ENCODE assay signal across 28 cellular contexts in genomic region chr4:37966044-37966443, GRCh38. TPM values are rescaled to one million over a fixed set of nuclear protein-coding genes. Genes with fewer than 3 reads are reported as not detected.
"Had no signal": no experiment of that assay in that cellular context is flagged by ENCODE, and none has a peak within 500 bp of the region (broad histone marks: within the 10 kb centered on the region; RNA-seq: fewer than 3 reads in every experiment).

No MANE protein-coding gene starts in this region.

- H3K79me2 ChIP-seq: hepatocyte, parathyroid adenoma had no signal

- H3K9me3 ChIP-seq: heart right ventricle, lower lobe of right lung, neutrophil, right atrium auricular region, spleen, suprapubic skin, thoracic aorta, transverse colon, upper lobe of right lung had no signal

- H3K4me1 ChIP-seq: neural progenitor cell, parathyroid adenoma had no signal

- H3K9ac ChIP-seq: neural progenitor cell, parathyroid adenoma had no signal

- H3K4me2 ChIP-seq: hepatocyte, neural progenitor cell had no signal

- H3K27me3 ChIP-seq: heart right ventricle, hepatocyte, neural progenitor cell, neutrophil, right atrium auricular region, spleen, suprapubic skin, transverse colon, upper lobe of right lung had no signal

- H2AFZ ChIP-seq: hepatocyte, neural progenitor cell, parathyroid adenoma had no signal

- H3K4me1 Mint-ChIP-seq: neural progenitor cell had no signal

- H3K36me3 Mint-ChIP-seq: natural killer cell; neural progenitor cell; stimulated activated effector memory CD8-positive, alpha-beta T cell treated with anti-CD3 and anti-CD28 coated beads, Interleukin-12 subunit alpha, Interleukin-12 subunit beta, amount 100 ng/mL, for 72 hours had no signal

- H3K27ac Mint-ChIP-seq: natural killer cell; nephron progenitor cell; neural progenitor cell; progenitor cell of endocrine pancreas; stimulated activated effector memory CD8-positive, alpha-beta T cell treated with anti-CD3 and anti-CD28 coated beads, Interleukin-12 subunit alpha, Interleukin-12 subunit beta, amount 100 ng/mL, for 72 hours; stimulated activated naive CD8-positive, alpha-beta T cell treated with anti-CD3 and anti-CD28 coated beads, Interleukin-15, Interleukin-2, amounts not matched to agents 100 ng/mL and 50 ng/mL, for 24 hours had no signal

- H3K4me3 ChIP-seq: heart right ventricle, hepatocyte, lower lobe of right lung, neural progenitor cell, right atrium auricular region, spleen, suprapubic skin, thoracic aorta, transverse colon, upper lobe of right lung had no signal

- H3K9me3 Mint-ChIP-seq: natural killer cell; stimulated activated effector memory CD8-positive, alpha-beta T cell treated with anti-CD3 and anti-CD28 coated beads, Interleukin-12 subunit alpha, Interleukin-12 subunit beta, amount 100 ng/mL, for 72 hours; stimulated activated naive CD8-positive, alpha-beta T cell treated with anti-CD3 and anti-CD28 coated beads, Interleukin-15, Interleukin-2, amounts not matched to agents 100 ng/mL and 50 ng/mL, for 24 hours had no signal

- H3K27ac ChIP-seq: heart right ventricle, hepatocyte, lower lobe of right lung, neural progenitor cell, neutrophil, parathyroid adenoma, right atrium auricular region, spleen, suprapubic skin, upper lobe of right lung had no signal

- ATAC-seq: heart right ventricle; lower lobe of right lung; natural killer cell; sciatic nerve; stimulated activated effector memory CD8-positive, alpha-beta T cell treated with anti-CD3 and anti-CD28 coated beads, Interleukin-12 subunit alpha, Interleukin-12 subunit beta, amount 100 ng/mL, for 72 hours; upper lobe of right lung had no signal

- DNase-seq: heart right ventricle; islet precursor cell; lower lobe of right lung; mammary epithelial cell; mesenchymal stem cell; natural killer cell; nephron progenitor cell; occipital lobe; spleen; stimulated activated CD4-positive, alpha-beta T cell treated with anti-CD3 and anti-CD28 coated beads, Interleukin-4, amount 100 ng/mL, for 24 hours; stimulated activated naive CD4-positive, alpha-beta T cell; transverse colon; upper lobe of right lung had no signal

- H3K27me3 Mint-ChIP-seq: progenitor cell of endocrine pancreas; stimulated activated naive CD8-positive, alpha-beta T cell treated with anti-CD3 and anti-CD28 coated beads, Interleukin-15, Interleukin-2, amounts not matched to agents 100 ng/mL and 50 ng/mL, for 24 hours had no signal

- H3K36me3 ChIP-seq: heart right ventricle, lower lobe of right lung, neural progenitor cell, neutrophil, right atrium auricular region, spleen, suprapubic skin, thoracic aorta, transverse colon, upper lobe of right lung had no signal

- H3K4me3 Mint-ChIP-seq: natural killer cell; nephron progenitor cell; neural progenitor cell; stimulated activated effector memory CD8-positive, alpha-beta T cell treated with anti-CD3 and anti-CD28 coated beads, Interleukin-12 subunit alpha, Interleukin-12 subunit beta, amount 100 ng/mL, for 72 hours; stimulated activated naive CD8-positive, alpha-beta T cell treated with anti-CD3 and anti-CD28 coated beads, Interleukin-15, Interleukin-2, amounts not matched to agents 100 ng/mL and 50 ng/mL, for 24 hours had no signal

RNA-seq across cellular contexts. Expression of gene PTTG2, which starts 5.8 kb away (rescaled TPM):
- total RNA-seq: hepatocyte, kidney epithelial cell, mammary epithelial cell, occipital lobe, osteocyte, progenitor cell of endocrine pancreas, pulmonary artery endothelial cell, renal cortical epithelial cell, suprapubic skin had no signal
- polyA plus RNA-seq: hepatocyte, mammary epithelial cell had no signal
